In genomic region chr14:102509744-102510615, GRCh38 we compare ENCODE assay signal across 8 cellular contexts. TPM values are rescaled to one million over a fixed set of nuclear protein-coding genes. Genes with fewer than 3 reads are reported as not detected.
DNase-seq lines count a peak whose midpoint lies in the region; ATAC-seq and TF ChIP-seq lines count a peak whose summit lies in the region.

ANKRD9 (minus strand) TSS chr14:102509776; CDS start chr14:102507889, 1,887 bp downstream.

- peak within 1 kb of the TSS; percentile 66 for H3K27ac Mint-ChIP-seq in Caco-2 (ENCODE audit: unreplicated experiment)

- intact Hi-C loops in Caco-2 (cut with micrococcal nuclease; ENCODE audit: unreplicated experiment) (loop anchor here (2.0 to 5.0 kb wide), 2 partner anchors 43 to 71 kb away; no protein-coding TSS in a partner anchor), PC-9 (cut with micrococcal nuclease; ENCODE audit: unreplicated experiment) (loop anchor here (2.0 to 10.0 kb wide), 3 partner anchors 193 to 881 kb away; partner anchors contain the start of genes DYNC1H1 and ZNF839)

- POLR2A ChIA-PET in Caco-2 (lab: Charles Lee) = interaction anchor here (0.6 to 1.0 kb wide), 3 partner anchors 15 to 159 kb away, joined by 4 to 7 read pairs (median 4); no protein-coding TSS in a partner anchor
- POLR2A ChIA-PET in PC-9 (lab: Charles Lee; ENCODE audit: unreplicated experiment) = interaction anchor here (0.6 to 1.0 kb wide), 5 partner anchors 15 to 882 kb away, joined by 3 to 8 read pairs (median 4); no protein-coding TSS in a partner anchor

- H3K36me3 ChIP-seq in Caco-2 (ENCODE audit: control insufficient read depth, insufficient read depth, low read length) (no peaks in the 10 kb centered on the region), PC-9 (ENCODE audit: low read depth) (no peaks in the 10 kb centered on the region), esophagus (ENCODE audit: control insufficient read depth in 2 of 2, insufficient read depth in 2 of 2, low read length in 1 of 2) (peaks cover 0 to 17% of the 10 kb centered on the region in 2 donors), mucosa of stomach (ENCODE audit: control insufficient read depth, insufficient read depth, low read length) (peaks cover 3% of the 10 kb centered on the region)

- H3K79me2 ChIP-seq in PC-9 (ENCODE audit: low read depth) = no peaks in the 10 kb centered on the region

- no peaks in the 10 kb centered on the region for H3K27me3 Mint-ChIP-seq in Caco-2 (ENCODE audit: insufficient read depth, unreplicated experiment)
- peaks cover 2% of the 10 kb centered on the region for H3K27me3 Mint-ChIP-seq in activated T-cell treated with anti-CD3 and anti-CD28 coated beads, Interleukin-2, amount 50 U/mL, for 4 hours (ENCODE audit: low read depth)

- peaks cover 22% of the 10 kb centered on the region for H3F3A ChIP-seq in PC-9 (ENCODE audit: insufficient read depth, low read depth)

- H3K36me3 Mint-ChIP-seq in Caco-2 (ENCODE audit: insufficient read depth, unreplicated experiment) = peaks cover 13% of the 10 kb centered on the region
- no peaks in the 10 kb centered on the region for H3K36me3 Mint-ChIP-seq in activated T-cell treated with anti-CD3 and anti-CD28 coated beads, Interleukin-2, amount 50 U/mL, for 4 hours (ENCODE audit: insufficient read depth)

- H3K4me1 ChIP-seq in Caco-2 (peaks cover 24% of the 10 kb centered on the region), PC-9 (replicated peaks; ENCODE audit: insufficient read depth) (peaks cover 31% of the 10 kb centered on the region), esophagus (ENCODE audit: control insufficient read depth in 2 of 2, insufficient read depth in 2 of 2, low read length in 1 of 2) (peaks cover 0 to 24% of the 10 kb centered on the region in 2 donors), mucosa of stomach (ENCODE audit: control insufficient read depth, insufficient read depth, low read length) (peaks cover 33% of the 10 kb centered on the region)

- TF ChIP-seq CTCF in Caco-2 (IDR thresholded peaks at IDR 0.05; ENCODE audit: insufficient read depth in 1 of 2, low read depth in 1 of 2, low read length in 1 of 2, severe bottlenecking in 1 of 2, unreplicated experiment in 1 of 2) = no peak
- TF ChIP-seq CTCF in PC-9 (conservative IDR thresholded peaks at IDR 0.05) = no peak

- no TSS peak for BruUV-seq in Caco-2 (replicated peaks; lab: Mats Ljungman, UMichigan)
- no TSS peak for BruUV-seq in PC-9 (replicated peaks; lab: Mats Ljungman, UMichigan)

- peak; percentile 64 for ATAC-seq in GM21526 (IDR thresholded peaks at IDR 0.05; ENCODE audit: low FRiP score, unreplicated experiment)
- peak; percentile 84 to 86 for ATAC-seq in activated T-cell treated with anti-CD3 and anti-CD28 coated beads, Interleukin-2, amount 50 U/mL, for 4 hours

- H4K20me1 ChIP-seq in PC-9 (ENCODE audit: insufficient read depth) = no peaks in the 10 kb centered on the region

- H3K4me3 ChIP-seq in Caco-2 (ENCODE audit: low read depth, low read length) (peak within 1 kb of the TSS; percentile 64), PC-9 (peak within 1 kb of the TSS; percentile 91), esophagus (ENCODE audit: low read depth in 1 of 2, low read length in 2 of 2) (peak within 1 kb of the TSS; percentile 73 to 74), mucosa of stomach (ENCODE audit: low read length) (peak within 1 kb of the TSS; percentile 74)

- H3K9me3 ChIP-seq in Caco-2 (no peaks in the 10 kb centered on the region), PC-9 (ENCODE audit: insufficient read depth, low read depth) (no peaks in the 10 kb centered on the region), esophagus (ENCODE audit: control insufficient read depth in 2 of 2, insufficient read depth in 1 of 2, low read depth in 1 of 2, low read length in 1 of 2) (no peaks in the 10 kb centered on the region), mucosa of stomach (ENCODE audit: control insufficient read depth, low read length) (no peaks in the 10 kb centered on the region)

- peak within 1 kb of the TSS; percentile 90 for H3K4me3 Mint-ChIP-seq in Caco-2 (ENCODE audit: unreplicated experiment)
- peak within 1 kb of the TSS; percentile 79 for H3K4me3 Mint-ChIP-seq in activated T-cell treated with anti-CD3 and anti-CD28 coated beads, Interleukin-2, amount 50 U/mL, for 4 hours

- 2 to 3% methylated on average over 54 to 91 of the region's 91 CpGs for WGBS in esophagus, 2 donors

- CTCF ChIA-PET in Caco-2 (lab: Charles Lee) (interaction anchor here (0.9 to 1.8 kb wide), 3 partner anchors 15 to 71 kb away, joined by 3 to 8 read pairs (median 7); no protein-coding TSS in a partner anchor), PC-9 (lab: Charles Lee) (interaction anchor here (0.5 to 1.0 kb wide), 5 partner anchors 67 to 701 kb away, joined by 3 to 4 read pairs (median 3); no protein-coding TSS in a partner anchor)

- H3K9ac ChIP-seq in mucosa of stomach (ENCODE audit: low read length) = peak within 1 kb of the TSS; percentile 80

- peak within 1 kb of the TSS; percentile 91 for H2AFZ ChIP-seq in PC-9

- peak within 1 kb of the TSS; percentile 24 for H3K27ac ChIP-seq in PC-9
- peak within 1 kb of the TSS; percentile 96 for H3K27ac ChIP-seq in esophagus (ENCODE audit: low read depth in 2 of 2, low read length in 1 of 2)

- H3K9me3 Mint-ChIP-seq in Caco-2 (ENCODE audit: unreplicated experiment) = no peaks in the 10 kb centered on the region
- no peaks in the 10 kb centered on the region for H3K9me3 Mint-ChIP-seq in activated T-cell treated with anti-CD3 and anti-CD28 coated beads, Interleukin-2, amount 50 U/mL, for 4 hours

- H3K4me1 Mint-ChIP-seq in Caco-2 (ENCODE audit: low read depth, unreplicated experiment) = no peaks in the 10 kb centered on the region
- peaks cover 12% of the 10 kb centered on the region for H3K4me1 Mint-ChIP-seq in activated T-cell treated with anti-CD3 and anti-CD28 coated beads, Interleukin-2, amount 50 U/mL, for 4 hours (ENCODE audit: low read depth)

- peak within 1 kb of the TSS; percentile 99 for H3K4me2 ChIP-seq in PC-9

- no peaks in the 10 kb centered on the region for H3K27me3 ChIP-seq in Caco-2 (replicated peaks; ENCODE audit: control insufficient read depth, insufficient read depth, low read length)
- H3K27me3 ChIP-seq in PC-9 (ENCODE audit: insufficient read depth, low read depth) = no peaks in the 10 kb centered on the region
- H3K27me3 ChIP-seq in esophagus (ENCODE audit: control insufficient read depth in 1 of 2, insufficient read depth in 2 of 2, low read length in 2 of 2) = no peaks in the 10 kb centered on the region
- H3K27me3 ChIP-seq in mucosa of stomach (ENCODE audit: control insufficient read depth, insufficient read depth, low read length) = no peaks in the 10 kb centered on the region

- H3K9me2 ChIP-seq in PC-9 (ENCODE audit: insufficient read depth) = no peaks in the 10 kb centered on the region

- DNase-seq in Caco-2 (peak; percentile 93 to 96), HuH-7 (ENCODE audit: low spot score) (peak; percentile 93), PC-9 (peak; percentile 91 to 99)
- DNase-seq in activated T-cell treated with anti-CD3 and anti-CD28 coated beads, Interleukin-2, amount 50 U/mL, for 4 hours = peak; percentile 87
- peak; percentile 86 for DNase-seq in stimulated activated CD8-positive, alpha-beta memory T cell treated with anti-CD3 and anti-CD28 coated beads, Interleukin-4, amount 100 ng/mL, for 24 hours (ENCODE audit: low read depth)

RNA-seq across cellular contexts. Expression of gene ANKRD9, which starts in this region (rescaled TPM):
- 15.0 and 15.5 TPM in 2 replicates for total RNA-seq in Caco-2 (2022)
- total RNA-seq in PC-9 (2021) = 44.6 and 68.8 TPM in 2 replicates
- total RNA-seq in activated T-cell treated with anti-CD3 and anti-CD28 coated beads, Interleukin-2, amount 50 U/mL, for 4 hours = 10 to 100 TPM in 1 of 3 donors, 1 to 10 TPM in 2; 6.7 to 11.0 (median 8.7) TPM
- polyA plus RNA-seq in esophagus = 10 to 100 TPM; 12.5 to 12.9 TPM

Comparison
In these comparisons a context has a peak if more than half of its experiments do, and no peak if none do; other contexts are left out.
1. Peak in every context shown above with its lines: DNase-seq, ATAC-seq, H3K4me3 ChIP-seq and H3K27ac ChIP-seq.